Comparison of ENCODE assay signal across 1 cellular context in genomic region chr16:78045865-78046581, GRCh38.
TF ChIP-seq lines count a peak whose summit lies in the region.

No MANE protein-coding gene starts in this region.

TF ChIP-seq in HepG2, 621 proteins besides CTCF, POLR2A, EP300 and RAD21 (continued from another document and continues in another):
- TF ChIP-seq FUBP1 (CRISPR knock-in tag; IDR thresholded peaks at IDR 0.05; ENCODE audit: borderline replicate concordance) (0 out of 2 replicates have a peak, but pooled peaks have one; percentile 44), TEAD3 (CRISPR knock-in tag; optimal IDR thresholded peaks at IDR 0.05; ENCODE audit: borderline replicate concordance) (peak; percentile 81), ZNF674 (CRISPR knock-in tag; IDR thresholded peaks at IDR 0.05; ENCODE audit: low read depth) (peak; percentile 97; the same call in 1 of the 2 replicates), ZNF33B (CRISPR knock-in tag; IDR thresholded peaks at IDR 0.05) (peak; percentile 99; the same call in 1 of the 2 replicates), ZBTB25 (CRISPR knock-in tag; IDR thresholded peaks at IDR 0.05) (peak; percentile 97), ZMAT3 (CRISPR knock-in tag; conservative IDR thresholded peaks at IDR 0.05) (peak; percentile 100), ZNF496 (CRISPR knock-in tag; IDR thresholded peaks at IDR 0.05; ENCODE audit: insufficient replicate concordance) (peak; percentile 54), FOXK1 (CRISPR knock-in tag; IDR thresholded peaks at IDR 0.05; ENCODE audit: borderline replicate concordance, low read depth) (peak; percentile 86; the same call in 1 of the 2 replicates), CBX5 (CRISPR knock-in tag; IDR thresholded peaks at IDR 0.05; ENCODE audit: borderline replicate concordance) (peak; percentile 97), RXRA (CRISPR knock-in tag; IDR thresholded peaks at IDR 0.05) (peak; percentile 77), SMARCE1 (IDR thresholded peaks at IDR 0.05; ENCODE audit: borderline replicate concordance) (no peak), MBD4 (IDR thresholded peaks at IDR 0.05; ENCODE audit: borderline replicate concordance, low read length) (no peak), PPARG (CRISPR knock-in tag; conservative IDR thresholded peaks at IDR 0.05) (peak; percentile 72), EEA1 (CRISPR knock-in tag; IDR thresholded peaks at IDR 0.05; ENCODE audit: borderline replicate concordance) (peak; percentile 98; the same call in 1 of the 2 replicates), ZNF121 (CRISPR knock-in tag; IDR thresholded peaks at IDR 0.05) (peak; percentile 63; the same call in 1 of the 2 replicates), AKAP8 (CRISPR knock-in tag; IDR thresholded peaks at IDR 0.05) (peak; percentile 83; the same call in 1 of the 2 replicates), PATZ1 (CRISPR knock-in tag; IDR thresholded peaks at IDR 0.05) (peak; percentile 80), DMAP1 (CRISPR knock-in tag; IDR thresholded peaks at IDR 0.05) (no peak), RFX3 (CRISPR knock-in tag; IDR thresholded peaks at IDR 0.05) (0 out of 2 replicates have a peak, but pooled peaks have one; percentile 39), ZFP90 (CRISPR knock-in tag; IDR thresholded peaks at IDR 0.05; ENCODE audit: borderline replicate concordance) (peak; percentile 99), SIN3B (IDR thresholded peaks at IDR 0.05; ENCODE audit: low read length) (no peak), FOXJ3 (CRISPR knock-in tag; IDR thresholded peaks at IDR 0.05; ENCODE audit: borderline replicate concordance) (0 out of 2 replicates have a peak, but pooled peaks have one; percentile 42), ZNF83 (CRISPR knock-in tag; IDR thresholded peaks at IDR 0.05; ENCODE audit: borderline replicate concordance) (peak; percentile 99), LCORL (IDR thresholded peaks at IDR 0.05) (no peak), LCORL (CRISPR knock-in tag; IDR thresholded peaks at IDR 0.05) (peak; percentile 81), ZNF3 (CRISPR knock-in tag; IDR thresholded peaks at IDR 0.05) (no peak; the same call in 1 of the 2 replicates), ZSCAN31 (CRISPR knock-in tag; IDR thresholded peaks at IDR 0.05; ENCODE audit: low read depth) (peak; percentile 98), ZNF460 (CRISPR knock-in tag; IDR thresholded peaks at IDR 0.05; ENCODE audit: borderline replicate concordance) (peak; percentile 19; the same call in 1 of the 2 replicates), RFXANK (CRISPR knock-in tag; IDR thresholded peaks at IDR 0.05) (no peak; the same call in 1 of the 2 replicates), NCOA5 (CRISPR knock-in tag; IDR thresholded peaks at IDR 0.05) (0 out of 2 replicates have a peak, but pooled peaks have one; percentile 75), ZNF326 (CRISPR knock-in tag; IDR thresholded peaks at IDR 0.05; ENCODE audit: borderline replicate concordance) (no peak), ATF7-NPFF (CRISPR knock-in tag; IDR thresholded peaks at IDR 0.05; ENCODE audit: low read depth) (peak; percentile 100), ATF6 (CRISPR knock-in tag; conservative IDR thresholded peaks at IDR 0.05) (peak; percentile 97), JUN (CRISPR knock-in tag; IDR thresholded peaks at IDR 0.05) (no peak; the same call in 1 of the 2 replicates), HOXA3 (CRISPR knock-in tag; IDR thresholded peaks at IDR 0.05) (peak; percentile 92), ZNF713 (CRISPR knock-in tag; IDR thresholded peaks at IDR 0.05) (peak; percentile 99), DMTF1 (CRISPR knock-in tag; IDR thresholded peaks at IDR 0.05) (peak; percentile 91; the same call in 1 of the 2 replicates), SALL1 (CRISPR knock-in tag; IDR thresholded peaks at IDR 0.05) (peak; percentile 100), ISX (CRISPR knock-in tag; conservative IDR thresholded peaks at IDR 0.05) (peak; percentile 99), HNF1B (CRISPR knock-in tag; IDR thresholded peaks at IDR 0.05) (peak; percentile 90), ZNF879 (CRISPR knock-in tag; IDR thresholded peaks at IDR 0.05) (peak; percentile 99), KLF16 (CRISPR knock-in tag; IDR thresholded peaks at IDR 0.05) (peak; percentile 94 to 99; a peak in 3 of 4 replicates), ZNF563 (CRISPR knock-in tag; IDR thresholded peaks at IDR 0.05) (peak; percentile 99; the same call in 1 of the 2 replicates), ZNF407 (CRISPR knock-in tag; IDR thresholded peaks at IDR 0.05; ENCODE audit: not compliant biosample characterization) (peak; percentile 98), STAG1 (CRISPR knock-in tag; IDR thresholded peaks at IDR 0.05) (peak; percentile 57), ZSCAN25 (CRISPR knock-in tag; IDR thresholded peaks at IDR 0.05) (peak; percentile 77; the same call in 1 of the 2 replicates), PHF20 (CRISPR knock-in tag; IDR thresholded peaks at IDR 0.05) (peak; percentile 76), ZNF549 (CRISPR knock-in tag; IDR thresholded peaks at IDR 0.05) (peak; percentile 93)
